8 cellular contexts compared by ENCODE assay signal in genomic region chr18:35582899-35583558, GRCh38. TPM values are rescaled to one million over a fixed set of nuclear protein-coding genes. Genes with fewer than 3 reads are reported as not detected.
DNase-seq lines count a peak whose midpoint lies in the region; ATAC-seq and TF ChIP-seq lines count a peak whose summit lies in the region.

No MANE protein-coding gene starts in this region.

- no peak overlapping the region for H3K4me3 ChIP-seq in CD8-positive, alpha-beta T cell (ENCODE audit: low read depth, low read length)
- H3K4me3 ChIP-seq in Jurkat, Clone E6-1 (ENCODE audit: low read length), result no peak overlapping the region

- H3K36me3 Mint-ChIP-seq in CD8-positive, alpha-beta T cell, result peaks cover 3% of the 10 kb centered on the region
- H3K36me3 Mint-ChIP-seq in activated CD8-positive, alpha-beta T cell treated with anti-CD3 and anti-CD28 coated beads, Interleukin-2, amount 10 ng/mL, durations not matched to agents 7 days and 5 days (ENCODE audit: low read depth), result peaks cover 19% of the 10 kb centered on the region

- H3K9me3 ChIP-seq in CD8-positive, alpha-beta T cell (ENCODE audit: low read length), result no peaks in the 10 kb centered on the region

- peaks cover 13% of the 10 kb centered on the region for H3K4me1 ChIP-seq in CD8-positive, alpha-beta T cell (ENCODE audit: insufficient read depth, low read length)

- DNase-seq in CD8-positive, alpha-beta T cell, result no peak
- DNase-seq in Jurkat, Clone E6-1 (ENCODE audit: low read depth, low spot score), result peak; percentile 48
- DNase-seq in activated CD8-positive, alpha-beta T cell treated with anti-CD3 and anti-CD28 coated beads, Interleukin-2, amount 10 ng/mL, durations not matched to agents 7 days and 5 days, result no peak
- DNase-seq in left colon, result no peak
- DNase-seq in KG1 (lab: John Stamatoyannopoulos, UW), result no peak
- no peak for DNase-seq in stimulated activated naive CD4-positive, alpha-beta T cell treated with Interleukin-2 at 50 U/mL for 16 hours (lab: John Stamatoyannopoulos, UW)

- TF ChIP-seq CTCF in CD8-positive, alpha-beta T cell (IDR thresholded peaks at IDR 0.05), result no peak

- no peak for ATAC-seq in CD8-positive, alpha-beta T cell
- no peak for ATAC-seq in activated CD8-positive, alpha-beta T cell treated with anti-CD3 and anti-CD28 coated beads, Interleukin-2, amount 10 ng/mL, durations not matched to agents 7 days and 5 days
- peak; percentile 24 for ATAC-seq in left colon
- no peak for ATAC-seq in HG02970 (IDR thresholded peaks at IDR 0.05; ENCODE audit: low FRiP score, unreplicated experiment)
- no peak for ATAC-seq in GM19467 (IDR thresholded peaks at IDR 0.05; ENCODE audit: unreplicated experiment)

- peak overlapping the region; percentile 52 for H3K27ac Mint-ChIP-seq in CD8-positive, alpha-beta T cell
- no peak overlapping the region for H3K27ac Mint-ChIP-seq in activated CD8-positive, alpha-beta T cell treated with anti-CD3 and anti-CD28 coated beads, Interleukin-2, amount 10 ng/mL, durations not matched to agents 7 days and 5 days

- peaks cover 3% of the 10 kb centered on the region for H3K9me3 Mint-ChIP-seq in CD8-positive, alpha-beta T cell
- H3K9me3 Mint-ChIP-seq in activated CD8-positive, alpha-beta T cell treated with anti-CD3 and anti-CD28 coated beads, Interleukin-2, amount 10 ng/mL, durations not matched to agents 7 days and 5 days (ENCODE audit: insufficient read depth), result peaks cover 3% of the 10 kb centered on the region

- H3K4me1 Mint-ChIP-seq in CD8-positive, alpha-beta T cell (ENCODE audit: low read depth), result peaks cover 38% of the 10 kb centered on the region
- peaks cover 15% of the 10 kb centered on the region for H3K4me1 Mint-ChIP-seq in activated CD8-positive, alpha-beta T cell treated with anti-CD3 and anti-CD28 coated beads, Interleukin-2, amount 10 ng/mL, durations not matched to agents 7 days and 5 days (ENCODE audit: low read depth)

- CTCF ChIA-PET in CD8-positive, alpha-beta T cell (lab: Charles Lee), result interaction anchor here (1.4 kb wide), 1 partner anchor 16 kb away, joined by 4 read pairs; no protein-coding TSS in a partner anchor
- CTCF ChIA-PET in activated CD8-positive, alpha-beta T cell treated with anti-CD3 and anti-CD28 coated beads, Interleukin-2, amount 10 ng/mL, durations not matched to agents 7 days and 5 days (lab: Charles Lee), result interaction anchor here (0.8 to 1.6 kb wide), 2 partner anchors 9 to 196 kb away, joined by 3 to 4 read pairs; no protein-coding TSS in a partner anchor

- POLR2A ChIA-PET in CD8-positive, alpha-beta T cell (lab: Charles Lee), result interaction anchor here (0.7 to 1.8 kb wide), 3 partner anchors 8 to 85 kb away, joined by 3 to 7 read pairs (median 5); partner anchors contain the start of gene INO80C
- POLR2A ChIA-PET in activated CD8-positive, alpha-beta T cell treated with anti-CD3 and anti-CD28 coated beads, Interleukin-2, amount 10 ng/mL, durations not matched to agents 7 days and 5 days (lab: Charles Lee), result interaction anchor here (1.2 to 2.7 kb wide), 3 partner anchors 34 to 150 kb away, joined by 4 to 13 read pairs (median 4); partner anchors contain the start of gene INO80C

- no peaks in the 10 kb centered on the region for H3K36me3 ChIP-seq in CD8-positive, alpha-beta T cell (ENCODE audit: insufficient read depth, low read length)

- no peak overlapping the region for H3K27ac ChIP-seq in CD8-positive, alpha-beta T cell (ENCODE audit: low read depth, low read length)

- H3K4me3 Mint-ChIP-seq in CD8-positive, alpha-beta T cell, result peak overlapping the region; percentile 84
- peak overlapping the region; percentile 70 for H3K4me3 Mint-ChIP-seq in activated CD8-positive, alpha-beta T cell treated with anti-CD3 and anti-CD28 coated beads, Interleukin-2, amount 10 ng/mL, durations not matched to agents 7 days and 5 days

- H3K27me3 Mint-ChIP-seq in CD8-positive, alpha-beta T cell (ENCODE audit: low read depth), result peaks cover under 1% of the 10 kb centered on the region
- peaks cover 17% of the 10 kb centered on the region for H3K27me3 Mint-ChIP-seq in activated CD8-positive, alpha-beta T cell treated with anti-CD3 and anti-CD28 coated beads, Interleukin-2, amount 10 ng/mL, durations not matched to agents 7 days and 5 days (ENCODE audit: low read depth)

- intact Hi-C loops in CD8-positive, alpha-beta T cell (cut with DNase I, micrococcal nuclease), result loop anchor here (1.0 to 10.0 kb wide), 12 partner anchors 33 to 1242 kb away; partner anchors contain the start of genes MAPRE2 (in 2 of the 2), RPRD1A (in 2 of the 2), ZNF397 (in 2 of the 2) and ELP2 (in 1 of the 2)
- intact Hi-C loops in left colon (cut with DNase I, micrococcal nuclease), result no loop called here

- no peaks in the 10 kb centered on the region for H3K27me3 ChIP-seq in CD8-positive, alpha-beta T cell (ENCODE audit: insufficient read depth, low read length)

RNA-seq across cellular contexts. Expression of gene GALNT1, which starts 1.5 kb away (rescaled TPM):
- total RNA-seq in CD8-positive, alpha-beta T cell, result 10 to 100 TPM; 25.9 to 28.2 TPM
- 41.5 TPM for polyA plus RNA-seq in Jurkat, Clone E6-1 (2012; ENCODE audit: insufficient read depth, insufficient read length)
- total RNA-seq in activated CD8-positive, alpha-beta T cell treated with anti-CD3 and anti-CD28 coated beads, Interleukin-2, amount 10 ng/mL, durations not matched to agents 7 days and 5 days, result 10 to 100 TPM; 34.5 to 35.8 TPM
- total RNA-seq in left colon, result 100 to 1,000 TPM; 121 to 143 TPM

Comparison
In these comparisons a context has a peak if more than half of its experiments do, and no peak if none do; other contexts are left out.
1. intact Hi-C loops: an anchor here in CD8-positive, alpha-beta T cell (1.0 to 10.0 kb wide); none called in left colon.